In genomic region chr6:87322304-87323212, GRCh38 we compare ENCODE assay signal across 8 cellular contexts. TPM values are rescaled to one million over a fixed set of nuclear protein-coding genes. Genes with fewer than 3 reads are reported as not detected.
DNase-seq lines count a peak whose midpoint lies in the region; ATAC-seq, FAIRE-seq and TF ChIP-seq lines count a peak whose summit lies in the region.

SMIM8 (plus strand) TSS chr6:87322588; CDS start chr6:87337032, 14,444 bp downstream.

- peak; percentile 100 for ATAC-seq in GM21381 (IDR thresholded peaks at IDR 0.05; ENCODE audit: unreplicated experiment)

- no peak within 1 kb of the TSS; the same call in 1 of the 2 replicates for H3K27ac ChIP-seq in OCI-LY3 (ENCODE audit: low read length)
- peak within 1 kb of the TSS; percentile 58 to 72 for H3K27ac ChIP-seq in esophagus (ENCODE audit: low read depth in 2 of 2, low read length in 1 of 2)
- peak within 1 kb of the TSS; percentile 88 for H3K27ac ChIP-seq in muscle layer of duodenum (ENCODE audit: low read length)

- peak; percentile 23 for FAIRE-seq in HTR-8/SVneo (lab: Jason Lieb, UNC)

- peak within 1 kb of the TSS; percentile 84 for H3K4me2 ChIP-seq in OCI-LY3 (ENCODE audit: low read length)

- H3K9me3 ChIP-seq in OCI-LY3 (ENCODE audit: insufficient read depth, low read length) (no peaks in the 10 kb centered on the region), esophagus (ENCODE audit: control insufficient read depth in 2 of 2, insufficient read depth in 1 of 2, low read depth in 1 of 2, low read length in 1 of 2) (no peaks in the 10 kb centered on the region), muscle layer of duodenum (ENCODE audit: control insufficient read depth in 1 of 2, low read length in 2 of 2) (no peaks in the 10 kb centered on the region)

- peak; percentile 72 for TF ChIP-seq CTCF in OCI-LY3 (IDR thresholded peaks at IDR 0.05; ENCODE audit: low read depth, low read length)

- peak within 1 kb of the TSS; percentile 87 for H3K9ac ChIP-seq in OCI-LY3 (ENCODE audit: low read length)

- peaks cover 6% of the 10 kb centered on the region for H3K79me2 ChIP-seq in OCI-LY3 (ENCODE audit: low read length)

- no peaks in the 10 kb centered on the region for H4K20me1 ChIP-seq in OCI-LY3 (ENCODE audit: insufficient read depth, low read length)

- peak; percentile 51 for DNase-seq in DMS 273 treated with DMSO at 0.1 percent for 48 hours (lab: John Stamatoyannopoulos, UW)
- peak; percentile 84 for DNase-seq in HTR-8/SVneo (ENCODE audit: insufficient read length, low spot score)
- DNase-seq in activated T-cell treated with anti-CD3 and anti-CD28 coated beads for 4 hours, result peak; percentile 80
- DNase-seq in stimulated activated CD8-positive, alpha-beta memory T cell treated with anti-CD3 and anti-CD28 coated beads, Interleukin-7, amount 100 ng/mL, for 1 hour (ENCODE audit: low read depth in 2 of 2), result peak; percentile 56 to 69

- H3K36me3 ChIP-seq in OCI-LY3 (replicated peaks; ENCODE audit: low read depth, low read length) (no peaks in the 10 kb centered on the region), esophagus (ENCODE audit: control insufficient read depth in 2 of 2, insufficient read depth in 2 of 2, low read length in 1 of 2) (no peaks in the 10 kb centered on the region), muscle layer of duodenum (ENCODE audit: control insufficient read depth in 1 of 2, insufficient read depth in 2 of 2, low read length in 2 of 2) (no peaks in the 10 kb centered on the region)

- peak within 1 kb of the TSS; percentile 100 for H3K4me3 ChIP-seq in OCI-LY3 (ENCODE audit: low read length)
- H3K4me3 ChIP-seq in esophagus (ENCODE audit: low read depth in 1 of 2, low read length in 2 of 2), result peak within 1 kb of the TSS; percentile 83 to 92
- peak within 1 kb of the TSS; percentile 92 to 100 for H3K4me3 ChIP-seq in muscle layer of duodenum (ENCODE audit: low read depth in 1 of 2, low read length in 2 of 2)

- WGBS in esophagus, 2 donors, result 0 to 1% methylated on average over 45 to 60 of the region's 60 CpGs

- H2AFZ ChIP-seq in OCI-LY3 (ENCODE audit: low read depth, low read length), result peak within 1 kb of the TSS; percentile 100

- H3K4me1 ChIP-seq in OCI-LY3 (ENCODE audit: low read length), result no peaks in the 10 kb centered on the region
- no peaks in the 10 kb centered on the region for H3K4me1 ChIP-seq in esophagus (ENCODE audit: control insufficient read depth in 2 of 2, insufficient read depth in 2 of 2, low read length in 1 of 2)
- no peaks in the 10 kb centered on the region for H3K4me1 ChIP-seq in muscle layer of duodenum (ENCODE audit: control insufficient read depth in 1 of 2, insufficient read depth in 2 of 2, low read length in 2 of 2)

- H3K27me3 ChIP-seq in OCI-LY3 (ENCODE audit: low read depth, low read length), result no peaks in the 10 kb centered on the region
- H3K27me3 ChIP-seq in esophagus (ENCODE audit: control insufficient read depth in 1 of 2, insufficient read depth in 2 of 2, low read length in 2 of 2), result no peaks in the 10 kb centered on the region
- H3K27me3 ChIP-seq in muscle layer of duodenum (ENCODE audit: low read depth, low read length), result no peaks in the 10 kb centered on the region

RNA-seq across cellular contexts. Expression of gene SMIM8, which starts in this region (rescaled TPM):
- polyA plus RNA-seq in esophagus, result 1 to 10 TPM; 2.8 to 4.0 TPM
